Comparison of ENCODE assay signal across 1 cellular context in the genomic region with DNA sequence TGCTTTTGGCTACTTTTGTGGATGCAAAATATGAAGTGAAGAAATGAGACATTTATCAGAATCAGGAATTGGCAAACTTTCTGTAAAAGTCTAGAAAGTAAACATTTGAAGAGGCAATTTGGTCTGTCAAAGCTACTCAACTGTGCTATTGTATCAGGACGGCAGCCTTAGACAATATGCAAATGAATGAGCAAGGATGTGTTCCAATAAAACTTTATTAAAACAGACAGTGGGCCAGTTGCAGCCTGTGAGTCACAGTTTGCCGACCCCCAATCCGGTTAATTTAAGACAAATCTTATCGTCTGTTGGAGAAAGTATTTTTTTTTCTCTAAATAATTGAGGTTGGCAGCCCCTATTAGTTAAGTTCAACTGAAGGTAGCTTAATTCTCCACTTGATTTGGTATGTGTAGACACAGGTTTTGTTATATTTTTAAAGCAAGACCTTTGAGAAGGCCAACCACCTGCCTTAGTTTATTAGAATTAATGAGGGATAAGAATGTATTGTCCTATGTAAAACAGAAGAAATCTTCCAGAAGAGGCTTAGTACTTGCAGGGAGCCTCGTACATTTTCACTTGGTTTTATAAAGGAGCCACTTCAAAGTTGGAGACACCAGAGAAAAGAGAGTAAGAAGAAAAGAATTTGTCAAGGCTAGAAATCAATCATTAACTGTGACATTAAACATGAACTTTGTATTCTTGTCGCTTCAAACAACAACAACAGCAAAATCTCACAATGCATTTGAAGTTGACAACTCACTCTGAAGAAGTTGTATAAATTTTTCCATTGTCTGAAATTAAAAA.
TF ChIP-seq lines count a peak whose summit lies in the region.

No MANE protein-coding gene starts in this region.

TF ChIP-seq in HepG2, 621 proteins besides CTCF, POLR2A, EP300 and RAD21 (continued from another document and continues in another):
- TF ChIP-seq ZNF615 (CRISPR knock-in tag; IDR thresholded peaks at IDR 0.05; ENCODE audit: borderline replicate concordance): no peak
- TF ChIP-seq ZNF207 (IDR thresholded peaks at IDR 0.05; ENCODE audit: borderline replicate concordance): no peak
- peak; percentile 65; the same call in 1 of the 2 replicates for TF ChIP-seq CREM (IDR thresholded peaks at IDR 0.05)
- no peak for TF ChIP-seq CREM (CRISPR knock-in tag; IDR thresholded peaks at IDR 0.05)
- TF ChIP-seq, protein P1, sequence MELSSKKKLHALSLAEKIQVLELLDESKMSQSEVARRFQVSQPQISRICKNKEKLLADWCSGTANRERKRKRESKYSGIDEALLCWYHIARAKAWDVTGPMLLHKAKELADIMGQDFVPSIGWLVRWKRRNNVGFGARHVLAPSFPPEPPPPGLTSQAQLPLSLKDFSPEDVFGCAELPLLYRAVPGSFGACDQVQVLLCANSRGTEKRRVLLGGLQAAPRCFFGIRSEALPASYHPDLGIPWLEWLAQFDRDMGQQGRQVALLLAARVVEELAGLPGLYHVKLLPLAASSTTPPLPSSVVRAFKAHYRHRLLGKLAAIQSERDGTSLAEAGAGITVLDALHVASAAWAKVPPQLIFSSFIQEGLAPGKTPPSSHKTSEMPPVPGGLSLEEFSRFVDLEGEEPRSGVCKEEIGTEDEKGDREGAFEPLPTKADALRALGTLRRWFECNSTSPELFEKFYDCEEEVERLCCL (CRISPR knock-in tag; IDR thresholded peaks at IDR 0.05; ENCODE audit: borderline replicate concordance): no peak
- no peak for TF ChIP-seq JUN (CRISPR knock-in tag; IDR thresholded peaks at IDR 0.05)
- TF ChIP-seq, protein P2, sequence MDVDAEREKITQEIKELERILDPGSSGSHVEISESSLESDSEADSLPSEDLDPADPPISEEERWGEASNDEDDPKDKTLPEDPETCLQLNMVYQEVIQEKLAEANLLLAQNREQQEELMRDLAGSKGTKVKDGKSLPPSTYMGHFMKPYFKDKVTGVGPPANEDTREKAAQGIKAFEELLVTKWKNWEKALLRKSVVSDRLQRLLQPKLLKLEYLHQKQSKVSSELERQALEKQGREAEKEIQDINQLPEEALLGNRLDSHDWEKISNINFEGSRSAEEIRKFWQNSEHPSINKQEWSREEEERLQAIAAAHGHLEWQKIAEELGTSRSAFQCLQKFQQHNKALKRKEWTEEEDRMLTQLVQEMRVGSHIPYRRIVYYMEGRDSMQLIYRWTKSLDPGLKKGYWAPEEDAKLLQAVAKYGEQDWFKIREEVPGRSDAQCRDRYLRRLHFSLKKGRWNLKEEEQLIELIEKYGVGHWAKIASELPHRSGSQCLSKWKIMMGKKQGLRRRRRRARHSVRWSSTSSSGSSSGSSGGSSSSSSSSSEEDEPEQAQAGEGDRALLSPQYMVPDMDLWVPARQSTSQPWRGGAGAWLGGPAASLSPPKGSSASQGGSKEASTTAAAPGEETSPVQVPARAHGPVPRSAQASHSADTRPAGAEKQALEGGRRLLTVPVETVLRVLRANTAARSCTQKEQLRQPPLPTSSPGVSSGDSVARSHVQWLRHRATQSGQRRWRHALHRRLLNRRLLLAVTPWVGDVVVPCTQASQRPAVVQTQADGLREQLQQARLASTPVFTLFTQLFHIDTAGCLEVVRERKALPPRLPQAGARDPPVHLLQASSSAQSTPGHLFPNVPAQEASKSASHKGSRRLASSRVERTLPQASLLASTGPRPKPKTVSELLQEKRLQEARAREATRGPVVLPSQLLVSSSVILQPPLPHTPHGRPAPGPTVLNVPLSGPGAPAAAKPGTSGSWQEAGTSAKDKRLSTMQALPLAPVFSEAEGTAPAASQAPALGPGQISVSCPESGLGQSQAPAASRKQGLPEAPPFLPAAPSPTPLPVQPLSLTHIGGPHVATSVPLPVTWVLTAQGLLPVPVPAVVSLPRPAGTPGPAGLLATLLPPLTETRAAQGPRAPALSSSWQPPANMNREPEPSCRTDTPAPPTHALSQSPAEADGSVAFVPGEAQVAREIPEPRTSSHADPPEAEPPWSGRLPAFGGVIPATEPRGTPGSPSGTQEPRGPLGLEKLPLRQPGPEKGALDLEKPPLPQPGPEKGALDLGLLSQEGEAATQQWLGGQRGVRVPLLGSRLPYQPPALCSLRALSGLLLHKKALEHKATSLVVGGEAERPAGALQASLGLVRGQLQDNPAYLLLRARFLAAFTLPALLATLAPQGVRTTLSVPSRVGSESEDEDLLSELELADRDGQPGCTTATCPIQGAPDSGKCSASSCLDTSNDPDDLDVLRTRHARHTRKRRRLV (CRISPR knock-in tag; IDR thresholded peaks at IDR 0.05): no peak
- no peak for TF ChIP-seq MTF1 (CRISPR knock-in tag; IDR thresholded peaks at IDR 0.05)
- no peak for TF ChIP-seq ZNF234 (CRISPR knock-in tag; conservative IDR thresholded peaks at IDR 0.05)
- TF ChIP-seq ZFP36L1 (CRISPR knock-in tag; IDR thresholded peaks at IDR 0.05): no peak
- TF ChIP-seq, protein P3, sequence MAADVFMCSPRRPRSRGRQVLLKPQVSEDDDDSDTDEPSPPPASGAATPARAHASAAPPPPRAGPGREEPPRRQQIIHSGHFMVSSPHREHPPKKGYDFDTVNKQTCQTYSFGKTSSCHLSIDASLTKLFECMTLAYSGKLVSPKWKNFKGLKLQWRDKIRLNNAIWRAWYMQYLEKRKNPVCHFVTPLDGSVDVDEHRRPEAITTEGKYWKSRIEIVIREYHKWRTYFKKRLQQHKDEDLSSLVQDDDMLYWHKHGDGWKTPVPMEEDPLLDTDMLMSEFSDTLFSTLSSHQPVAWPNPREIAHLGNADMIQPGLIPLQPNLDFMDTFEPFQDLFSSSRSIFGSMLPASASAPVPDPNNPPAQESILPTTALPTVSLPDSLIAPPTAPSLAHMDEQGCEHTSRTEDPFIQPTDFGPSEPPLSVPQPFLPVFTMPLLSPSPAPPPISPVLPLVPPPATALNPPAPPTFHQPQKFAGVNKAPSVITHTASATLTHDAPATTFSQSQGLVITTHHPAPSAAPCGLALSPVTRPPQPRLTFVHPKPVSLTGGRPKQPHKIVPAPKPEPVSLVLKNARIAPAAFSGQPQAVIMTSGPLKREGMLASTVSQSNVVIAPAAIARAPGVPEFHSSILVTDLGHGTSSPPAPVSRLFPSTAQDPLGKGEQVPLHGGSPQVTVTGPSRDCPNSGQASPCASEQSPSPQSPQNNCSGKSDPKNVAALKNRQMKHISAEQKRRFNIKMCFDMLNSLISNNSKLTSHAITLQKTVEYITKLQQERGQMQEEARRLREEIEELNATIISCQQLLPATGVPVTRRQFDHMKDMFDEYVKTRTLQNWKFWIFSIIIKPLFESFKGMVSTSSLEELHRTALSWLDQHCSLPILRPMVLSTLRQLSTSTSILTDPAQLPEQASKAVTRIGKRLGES (CRISPR knock-in tag; IDR thresholded peaks at IDR 0.05; ENCODE audit: borderline replicate concordance): no peak
- TF ChIP-seq, protein P4, sequence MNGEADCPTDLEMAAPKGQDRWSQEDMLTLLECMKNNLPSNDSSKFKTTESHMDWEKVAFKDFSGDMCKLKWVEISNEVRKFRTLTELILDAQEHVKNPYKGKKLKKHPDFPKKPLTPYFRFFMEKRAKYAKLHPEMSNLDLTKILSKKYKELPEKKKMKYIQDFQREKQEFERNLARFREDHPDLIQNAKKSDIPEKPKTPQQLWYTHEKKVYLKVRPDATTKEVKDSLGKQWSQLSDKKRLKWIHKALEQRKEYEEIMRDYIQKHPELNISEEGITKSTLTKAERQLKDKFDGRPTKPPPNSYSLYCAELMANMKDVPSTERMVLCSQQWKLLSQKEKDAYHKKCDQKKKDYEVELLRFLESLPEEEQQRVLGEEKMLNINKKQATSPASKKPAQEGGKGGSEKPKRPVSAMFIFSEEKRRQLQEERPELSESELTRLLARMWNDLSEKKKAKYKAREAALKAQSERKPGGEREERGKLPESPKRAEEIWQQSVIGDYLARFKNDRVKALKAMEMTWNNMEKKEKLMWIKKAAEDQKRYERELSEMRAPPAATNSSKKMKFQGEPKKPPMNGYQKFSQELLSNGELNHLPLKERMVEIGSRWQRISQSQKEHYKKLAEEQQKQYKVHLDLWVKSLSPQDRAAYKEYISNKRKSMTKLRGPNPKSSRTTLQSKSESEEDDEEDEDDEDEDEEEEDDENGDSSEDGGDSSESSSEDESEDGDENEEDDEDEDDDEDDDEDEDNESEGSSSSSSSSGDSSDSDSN (CRISPR knock-in tag; IDR thresholded peaks at IDR 0.05): no peak
- TF ChIP-seq KLF6 (CRISPR knock-in tag; IDR thresholded peaks at IDR 0.05): no peak
- TF ChIP-seq RFXANK (CRISPR knock-in tag; IDR thresholded peaks at IDR 0.05): no peak
- TF ChIP-seq, protein P5, sequence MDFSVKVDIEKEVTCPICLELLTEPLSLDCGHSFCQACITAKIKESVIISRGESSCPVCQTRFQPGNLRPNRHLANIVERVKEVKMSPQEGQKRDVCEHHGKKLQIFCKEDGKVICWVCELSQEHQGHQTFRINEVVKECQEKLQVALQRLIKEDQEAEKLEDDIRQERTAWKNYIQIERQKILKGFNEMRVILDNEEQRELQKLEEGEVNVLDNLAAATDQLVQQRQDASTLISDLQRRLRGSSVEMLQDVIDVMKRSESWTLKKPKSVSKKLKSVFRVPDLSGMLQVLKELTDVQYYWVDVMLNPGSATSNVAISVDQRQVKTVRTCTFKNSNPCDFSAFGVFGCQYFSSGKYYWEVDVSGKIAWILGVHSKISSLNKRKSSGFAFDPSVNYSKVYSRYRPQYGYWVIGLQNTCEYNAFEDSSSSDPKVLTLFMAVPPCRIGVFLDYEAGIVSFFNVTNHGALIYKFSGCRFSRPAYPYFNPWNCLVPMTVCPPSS (IDR thresholded peaks at IDR 0.05): no peak
- TF ChIP-seq, protein P6, sequence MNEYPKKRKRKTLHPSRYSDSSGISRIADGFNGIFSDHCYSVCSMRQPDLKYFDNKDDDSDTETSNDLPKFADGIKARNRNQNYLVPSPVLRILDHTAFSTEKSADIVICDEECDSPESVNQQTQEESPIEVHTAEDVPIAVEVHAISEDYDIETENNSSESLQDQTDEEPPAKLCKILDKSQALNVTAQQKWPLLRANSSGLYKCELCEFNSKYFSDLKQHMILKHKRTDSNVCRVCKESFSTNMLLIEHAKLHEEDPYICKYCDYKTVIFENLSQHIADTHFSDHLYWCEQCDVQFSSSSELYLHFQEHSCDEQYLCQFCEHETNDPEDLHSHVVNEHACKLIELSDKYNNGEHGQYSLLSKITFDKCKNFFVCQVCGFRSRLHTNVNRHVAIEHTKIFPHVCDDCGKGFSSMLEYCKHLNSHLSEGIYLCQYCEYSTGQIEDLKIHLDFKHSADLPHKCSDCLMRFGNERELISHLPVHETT (CRISPR knock-in tag; conservative IDR thresholded peaks at IDR 0.05): no peak
- TF ChIP-seq ZNF557 (CRISPR knock-in tag; IDR thresholded peaks at IDR 0.05): no peak
- TF ChIP-seq, protein P7, sequence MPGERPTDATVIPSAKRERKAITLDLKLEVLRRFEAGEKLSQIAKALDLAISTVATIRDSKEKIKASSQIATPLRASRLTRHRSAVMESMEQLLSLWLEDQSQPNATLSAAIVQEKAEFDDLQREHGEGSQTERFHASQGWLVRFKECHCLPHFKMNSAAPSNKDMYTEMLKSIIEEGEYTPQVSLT (CRISPR knock-in tag; IDR thresholded peaks at IDR 0.05; ENCODE audit: borderline replicate concordance, low read depth): no peak
- TF ChIP-seq ZNF564 (CRISPR knock-in tag; IDR thresholded peaks at IDR 0.05): no peak
- TF ChIP-seq HNRNPUL1 (IDR thresholded peaks at IDR 0.05; ENCODE audit: low read depth, low read length): peak; percentile 98
- TF ChIP-seq ZNF296 (CRISPR knock-in tag; conservative IDR thresholded peaks at IDR 0.05): no peak
- TF ChIP-seq, protein P8, sequence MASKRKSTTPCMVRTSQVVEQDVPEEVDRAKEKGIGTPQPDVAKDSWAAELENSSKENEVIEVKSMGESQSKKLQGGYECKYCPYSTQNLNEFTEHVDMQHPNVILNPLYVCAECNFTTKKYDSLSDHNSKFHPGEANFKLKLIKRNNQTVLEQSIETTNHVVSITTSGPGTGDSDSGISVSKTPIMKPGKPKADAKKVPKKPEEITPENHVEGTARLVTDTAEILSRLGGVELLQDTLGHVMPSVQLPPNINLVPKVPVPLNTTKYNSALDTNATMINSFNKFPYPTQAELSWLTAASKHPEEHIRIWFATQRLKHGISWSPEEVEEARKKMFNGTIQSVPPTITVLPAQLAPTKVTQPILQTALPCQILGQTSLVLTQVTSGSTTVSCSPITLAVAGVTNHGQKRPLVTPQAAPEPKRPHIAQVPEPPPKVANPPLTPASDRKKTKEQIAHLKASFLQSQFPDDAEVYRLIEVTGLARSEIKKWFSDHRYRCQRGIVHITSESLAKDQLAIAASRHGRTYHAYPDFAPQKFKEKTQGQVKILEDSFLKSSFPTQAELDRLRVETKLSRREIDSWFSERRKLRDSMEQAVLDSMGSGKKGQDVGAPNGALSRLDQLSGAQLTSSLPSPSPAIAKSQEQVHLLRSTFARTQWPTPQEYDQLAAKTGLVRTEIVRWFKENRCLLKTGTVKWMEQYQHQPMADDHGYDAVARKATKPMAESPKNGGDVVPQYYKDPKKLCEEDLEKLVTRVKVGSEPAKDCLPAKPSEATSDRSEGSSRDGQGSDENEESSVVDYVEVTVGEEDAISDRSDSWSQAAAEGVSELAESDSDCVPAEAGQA (IDR thresholded peaks at IDR 0.05; ENCODE audit: low read depth): no peak
- TF ChIP-seq, protein P8 (CRISPR knock-in tag; IDR thresholded peaks at IDR 0.05; ENCODE audit: borderline replicate concordance): no peak
- no peak for TF ChIP-seq SALL2 (CRISPR knock-in tag; IDR thresholded peaks at IDR 0.05)
- no peak for TF ChIP-seq ISX (CRISPR knock-in tag; conservative IDR thresholded peaks at IDR 0.05)
- TF ChIP-seq EZH2 (conservative IDR thresholded peaks at IDR 0.05; ENCODE audit: low read depth, low read length): no peak
- TF ChIP-seq POLR2G (IDR thresholded peaks at IDR 0.05; ENCODE audit: low read depth, low read length): peak; percentile 35; the same call in 1 of the 2 replicates
- no peak for TF ChIP-seq RXRA (CRISPR knock-in tag; IDR thresholded peaks at IDR 0.05)
- no peak for TF ChIP-seq CCAR2 (optimal IDR thresholded peaks at IDR 0.05; ENCODE audit: low read depth, low read length)
